Comparison of ENCODE assay signal across 24 cellular contexts in genomic region chr1:227666286-227666685, GRCh38.
DNase-seq lines count a peak whose midpoint lies in the region; FAIRE-seq and TF ChIP-seq lines count a peak whose summit lies in the region.
"Had no signal": no experiment of that assay in that cellular context is flagged by ENCODE, and none has a peak within 500 bp of the region (broad histone marks: within the 10 kb centered on the region; RNA-seq: fewer than 3 reads in every experiment).

No MANE protein-coding gene starts in this region.

- DNase-seq in A673 (ENCODE audit: low spot score), result peak; percentile 51
- peak; percentile 4 for DNase-seq in GM04504 (ENCODE audit: low read depth)
- DNase-seq in bronchial epithelial cell (ENCODE audit: low read depth), result peak; percentile 31
- DNase-seq in skeletal muscle cell (ENCODE audit: low read depth), result peak; percentile 23
- DNase-seq in OCI-M2 (lab: John Stamatoyannopoulos, UW; ENCODE audit: unreplicated experiment), result no peak
- DNase-seq in activated T-helper 2 cell treated with anti-CD3 and anti-CD28 coated beads, Interferon-gamma antibody, Interleukin-2, Interleukin-4, amounts not matched to agents 10 μg/mL and 5 μg/mL and 100 μg/mL, durations not matched to agents 14 hours and 24 hours and 36 hours (ENCODE audit: low spot score), result no peak
- DNase-seq in cerebellar nuclear complex (lab: John Stamatoyannopoulos, UW), result no peak
- DNase-seq: Caco-2; CD4-positive, alpha-beta memory T cell; DMS 273 treated with DMSO at 0.1 percent for 48 hours; DMS79 treated with DMSO at 0.1 percent for 48 hours; Kasumi-1; NCI-H1092 treated with DMSO at 0.1 percent for 48 hours; NCI-H1436 treated with DMSO at 0.1 percent for 48 hours; NCI-H2029; NCI-H345; NCI-H524; NCI-H774; NK-92 treated with Interleukin-12 subunit alpha and Interleukin-12 subunit beta, amount 100 ng/mL, for 24 hours had no signal

- no peak overlapping the region for H3K27ac ChIP-seq in A673 (ENCODE audit: low read depth, low read length, poor library complexity, severe bottlenecking)
- H3K27ac ChIP-seq: A549; BLaER1 treated with 17β-estradiol and CSF1 and Interleukin-3, amounts not matched to agents 10 nM and 100 nM had no signal

- no peaks in the 10 kb centered on the region for H3K27me3 ChIP-seq in A673 (replicated peaks; ENCODE audit: insufficient read depth, low read depth, low read length, poor library complexity)
- H3K27me3 ChIP-seq in bronchial epithelial cell (ENCODE audit: control insufficient read depth, insufficient read depth, low read length), result no peaks in the 10 kb centered on the region
- H3K27me3 ChIP-seq: BLaER1 treated with 17β-estradiol and CSF1 and Interleukin-3, amounts not matched to agents 10 nM and 100 nM had no signal

- H3K9me3 Mint-ChIP-seq in activated T-helper 2 cell treated with anti-CD3 and anti-CD28 coated beads, Interferon-gamma antibody, Interleukin-2, Interleukin-4, amounts not matched to agents 10 μg/mL and 5 μg/mL and 100 μg/mL, durations not matched to agents 14 hours and 24 hours and 36 hours, result peaks cover 87% of the 10 kb centered on the region

- H3K27me3 Mint-ChIP-seq in activated T-helper 2 cell treated with anti-CD3 and anti-CD28 coated beads, Interferon-gamma antibody, Interleukin-2, Interleukin-4, amounts not matched to agents 10 μg/mL and 5 μg/mL and 100 μg/mL, durations not matched to agents 14 hours and 24 hours and 36 hours (ENCODE audit: low read depth), result no peaks in the 10 kb centered on the region
- H3K27me3 Mint-ChIP-seq: CD4-positive, alpha-beta memory T cell had no signal

- H3K36me3 ChIP-seq in A673 (ENCODE audit: insufficient read depth, low read length, poor library complexity, severe bottlenecking) (no peaks in the 10 kb centered on the region), bronchial epithelial cell (ENCODE audit: control insufficient read depth, insufficient read depth, low read length) (no peaks in the 10 kb centered on the region)

- no peak overlapping the region for H3K27ac Mint-ChIP-seq in activated T-helper 2 cell treated with anti-CD3 and anti-CD28 coated beads, Interferon-gamma antibody, Interleukin-2, Interleukin-4, amounts not matched to agents 10 μg/mL and 5 μg/mL and 100 μg/mL, durations not matched to agents 14 hours and 24 hours and 36 hours

- intact Hi-C loops in A673 (cut with micrococcal nuclease; ENCODE audit: unreplicated experiment), result no loop called here
- intact Hi-C loops in activated T-helper 2 cell treated with anti-CD3 and anti-CD28 coated beads, Interferon-gamma antibody, Interleukin-2, Interleukin-4, amounts not matched to agents 10 μg/mL and 5 μg/mL and 100 μg/mL, durations not matched to agents 14 hours and 24 hours and 36 hours (cut with micrococcal nuclease), result no loop called here

- BruUV-seq in A673 (replicated peaks; lab: Mats Ljungman, UMichigan), result no TSS peak

- peaks cover 3% of the 10 kb centered on the region for H3K36me3 Mint-ChIP-seq in activated T-helper 2 cell treated with anti-CD3 and anti-CD28 coated beads, Interferon-gamma antibody, Interleukin-2, Interleukin-4, amounts not matched to agents 10 μg/mL and 5 μg/mL and 100 μg/mL, durations not matched to agents 14 hours and 24 hours and 36 hours (ENCODE audit: low read depth)

- H3K4me1 ChIP-seq in A673 (ENCODE audit: insufficient read depth, low read length, poor library complexity, severe bottlenecking), result no peaks in the 10 kb centered on the region
- H3K4me1 ChIP-seq: A549; BLaER1 treated with 17β-estradiol and CSF1 and Interleukin-3, amounts not matched to agents 10 nM and 100 nM; Caco-2 had no signal

- POLR2A ChIA-PET in A673 (lab: Charles Lee; ENCODE audit: low non-redundant PET), result no interaction called here

- no peak overlapping the region for H3K4me3 Mint-ChIP-seq in activated T-helper 2 cell treated with anti-CD3 and anti-CD28 coated beads, Interferon-gamma antibody, Interleukin-2, Interleukin-4, amounts not matched to agents 10 μg/mL and 5 μg/mL and 100 μg/mL, durations not matched to agents 14 hours and 24 hours and 36 hours (ENCODE audit: low read depth)
- H3K4me3 Mint-ChIP-seq: CD4-positive, alpha-beta memory T cell had no signal

- no peak for TF ChIP-seq CTCF in A673 (conservative IDR thresholded peaks at IDR 0.05; ENCODE audit: low read depth, low read length)
- no peak for TF ChIP-seq CTCF in bronchial epithelial cell (IDR thresholded peaks at IDR 0.05; ENCODE audit: insufficient read depth, low read length, severe bottlenecking)

- CTCF ChIA-PET in A673 (lab: Charles Lee), result no interaction called here

- FAIRE-seq in bronchial epithelial cell (lab: Jason Lieb, UNC), result no peak
- FAIRE-seq: A549, GM12892, GM18507, H1 had no signal

- peaks cover 76% of the 10 kb centered on the region for H3K9me3 ChIP-seq in A673 (ENCODE audit: low read depth, low read length, poor library complexity, severe bottlenecking)

- H3K4me1 Mint-ChIP-seq in activated T-helper 2 cell treated with anti-CD3 and anti-CD28 coated beads, Interferon-gamma antibody, Interleukin-2, Interleukin-4, amounts not matched to agents 10 μg/mL and 5 μg/mL and 100 μg/mL, durations not matched to agents 14 hours and 24 hours and 36 hours (ENCODE audit: low read depth), result no peaks in the 10 kb centered on the region
- H3K4me1 Mint-ChIP-seq: CD4-positive, alpha-beta memory T cell had no signal

- H3K4me3 ChIP-seq in A673 (ENCODE audit: low read depth, low read length, poor library complexity, severe bottlenecking) (no peak overlapping the region), bronchial epithelial cell (ENCODE audit: low read depth, low read length) (no peak overlapping the region), skeletal muscle cell (ENCODE audit: low read depth, low read length) (no peak overlapping the region)
- H3K4me3 ChIP-seq: A549 had no signal

Comparison
In these comparisons a context has a peak if more than half of its experiments do, and no peak if none do; other contexts are left out.
1. DNase-seq: peak in A673 (single experiment), GM04504 (single experiment), bronchial epithelial cell (single experiment) and skeletal muscle cell (single experiment); none in OCI-M2 (single experiment), activated T-helper 2 cell treated with anti-CD3 and anti-CD28 coated beads, Interferon-gamma antibody, Interleukin-2, Interleukin-4, amounts not matched to agents 10 μg/mL and 5 μg/mL and 100 μg/mL, durations not matched to agents 14 hours and 24 hours and 36 hours (single experiment) and cerebellar nuclear complex (0 of 2).